In genomic region chr11:111603633-111604130, GRCh38 we compare ENCODE assay signal across 8 cellular contexts. TPM values are rescaled to one million over a fixed set of nuclear protein-coding genes. Genes with fewer than 3 reads are reported as not detected.
DNase-seq lines count a peak whose midpoint lies in the region; ATAC-seq, FAIRE-seq and TF ChIP-seq lines count a peak whose summit lies in the region.

No MANE protein-coding gene starts in this region.

- no peak overlapping the region for H2AFZ ChIP-seq in OCI-LY1 (ENCODE audit: low read length)

- H3K9me3 ChIP-seq in CD8-positive, alpha-beta memory T cell (ENCODE audit: low read length): no peaks in the 10 kb centered on the region
- H3K9me3 ChIP-seq in OCI-LY1 (ENCODE audit: low read length): no peaks in the 10 kb centered on the region
- H3K9me3 ChIP-seq in neutrophil: no peaks in the 10 kb centered on the region

- no peaks in the 10 kb centered on the region for H3K27me3 Mint-ChIP-seq in CD8-positive, alpha-beta memory T cell
- H3K27me3 Mint-ChIP-seq in endothelial cell (ENCODE audit: unreplicated experiment): peaks cover 10% of the 10 kb centered on the region

- no peak for ATAC-seq in GM21390 (IDR thresholded peaks at IDR 0.05; ENCODE audit: unreplicated experiment)

- no peaks in the 10 kb centered on the region for H3K9me3 Mint-ChIP-seq in CD8-positive, alpha-beta memory T cell
- H3K9me3 Mint-ChIP-seq in endothelial cell (ENCODE audit: unreplicated experiment): no peaks in the 10 kb centered on the region

- POLR2A ChIA-PET in CD8-positive, alpha-beta memory T cell (lab: Charles Lee): no interaction called here

- H3K27ac Mint-ChIP-seq in CD8-positive, alpha-beta memory T cell: peak overlapping the region; percentile 96 to 99 (median 98)
- H3K27ac Mint-ChIP-seq in endothelial cell (ENCODE audit: unreplicated experiment): peak overlapping the region; percentile 96

- H3K4me2 ChIP-seq in OCI-LY1 (ENCODE audit: low read length): peak overlapping the region; percentile 85

- H3K4me1 ChIP-seq in CD8-positive, alpha-beta memory T cell (ENCODE audit: insufficient read depth, low read length): peaks cover 27% of the 10 kb centered on the region
- peaks cover 39% of the 10 kb centered on the region for H3K4me1 ChIP-seq in OCI-LY1 (ENCODE audit: insufficient read depth, low read length, severe bottlenecking)
- H3K4me1 ChIP-seq in neutrophil (ENCODE audit: control insufficient read depth in 1 of 2, insufficient read depth in 1 of 2, low read depth in 1 of 2, low read length in 1 of 2): peaks cover 12 to 19% of the 10 kb centered on the region in 2 experiments

- peak overlapping the region; percentile 79 for H3K9ac ChIP-seq in OCI-LY1 (ENCODE audit: low read length)

- H3K4me3 ChIP-seq in CD8-positive, alpha-beta memory T cell (ENCODE audit: low read length): peak overlapping the region; percentile 82
- H3K4me3 ChIP-seq in OCI-LY1 (ENCODE audit: low read depth, low read length, poor library complexity, severe bottlenecking) (peak overlapping the region; percentile 84), neutrophil (ENCODE audit: low read depth in 1 of 2, low read length in 1 of 2) (peak overlapping the region; percentile 75 to 86)

- DNase-seq in CD8-positive, alpha-beta memory T cell: no peak
- no peak for DNase-seq in endothelial cell (ENCODE audit: low spot score)
- DNase-seq in DMS79 treated with DMSO at 0.1 percent for 48 hours (lab: John Stamatoyannopoulos, UW): no peak
- DNase-seq in NCI-H146 (lab: John Stamatoyannopoulos, UW): no peak
- no peak for DNase-seq in H54 (ENCODE audit: insufficient read length, low spot score)

- TF ChIP-seq CTCF in OCI-LY1 (IDR thresholded peaks at IDR 0.05; ENCODE audit: low read length) (no peak), endothelial cell (IDR thresholded peaks at IDR 0.05; ENCODE audit: unreplicated experiment) (no peak), neutrophil (IDR thresholded peaks at IDR 0.05) (no peak)

- no peak overlapping the region for H3K27ac ChIP-seq in CD8-positive, alpha-beta memory T cell (ENCODE audit: low read depth, low read length)
- H3K27ac ChIP-seq in OCI-LY1 (ENCODE audit: low read depth, low read length, poor library complexity, severe bottlenecking): peak overlapping the region; percentile 70
- H3K27ac ChIP-seq in neutrophil: peak overlapping the region; percentile 78

- FAIRE-seq in H54 (lab: Jason Lieb, UNC): no peak

- H3K4me1 Mint-ChIP-seq in CD8-positive, alpha-beta memory T cell: peaks cover 21 to 34% (median 30%) of the 10 kb centered on the region in 3 donors
- peaks cover 15% of the 10 kb centered on the region for H3K4me1 Mint-ChIP-seq in endothelial cell (ENCODE audit: unreplicated experiment)

- H3K36me3 Mint-ChIP-seq in CD8-positive, alpha-beta memory T cell: peaks cover 0 to 7% (median 0%) of the 10 kb centered on the region in 3 donors
- H3K36me3 Mint-ChIP-seq in endothelial cell (ENCODE audit: low read depth, unreplicated experiment): peaks cover 7% of the 10 kb centered on the region

- peak overlapping the region; percentile 91 to 97 (median 96) for H3K4me3 Mint-ChIP-seq in CD8-positive, alpha-beta memory T cell
- peak overlapping the region; percentile 99 for H3K4me3 Mint-ChIP-seq in endothelial cell (ENCODE audit: unreplicated experiment)

- no peaks in the 10 kb centered on the region for H3K36me3 ChIP-seq in CD8-positive, alpha-beta memory T cell (ENCODE audit: insufficient read depth, low read length)
- H3K36me3 ChIP-seq in OCI-LY1 (ENCODE audit: insufficient read depth, low read length) (no peaks in the 10 kb centered on the region), neutrophil (no peaks in the 10 kb centered on the region)

- CTCF ChIA-PET in CD8-positive, alpha-beta memory T cell (lab: Charles Lee): interaction anchor here (0.7 to 1.8 kb wide), 12 partner anchors 11 to 239 kb away, joined by 3 to 8 read pairs (median 4); partner anchors contain the start of gene PPP2R1B

- TF ChIP-seq POLR2A in H54 (IDR thresholded peaks at IDR 0.05; ENCODE audit: low read depth, low read length): no peak

- no peaks in the 10 kb centered on the region for H4K20me1 ChIP-seq in OCI-LY1 (ENCODE audit: insufficient read depth, low read length)

- H3F3A ChIP-seq in OCI-LY1 (ENCODE audit: insufficient read depth, low read length): peaks cover 7% of the 10 kb centered on the region; the same call in 1 of the 2 replicates

- H3K27me3 ChIP-seq in CD8-positive, alpha-beta memory T cell (ENCODE audit: insufficient read depth, low read length, poor library complexity, severe bottlenecking): no peaks in the 10 kb centered on the region
- H3K27me3 ChIP-seq in OCI-LY1 (ENCODE audit: insufficient read depth, low read length) (no peaks in the 10 kb centered on the region), neutrophil (peaks cover 7% of the 10 kb centered on the region)

- peaks cover 48% of the 10 kb centered on the region for H3K79me2 ChIP-seq in OCI-LY1 (ENCODE audit: insufficient read depth, low read length)

- H3K9me2 ChIP-seq in OCI-LY1 (ENCODE audit: low read depth, low read length): no peaks in the 10 kb centered on the region

RNA-seq across cellular contexts. Expression of gene SIK2, which starts 1.4 kb away (rescaled TPM):
- 10 to 100 TPM in 1 of 2 experiments, 1 to 10 TPM in 1; 8.8 to 10.3 TPM for total RNA-seq in CD8-positive, alpha-beta memory T cell
- 0.48 TPM for polyA plus RNA-seq in CD8-positive, alpha-beta memory T cell
- 16.3 TPM for total RNA-seq in endothelial cell (ENCODE audit: unreplicated experiment)
